In the genomic region with DNA sequence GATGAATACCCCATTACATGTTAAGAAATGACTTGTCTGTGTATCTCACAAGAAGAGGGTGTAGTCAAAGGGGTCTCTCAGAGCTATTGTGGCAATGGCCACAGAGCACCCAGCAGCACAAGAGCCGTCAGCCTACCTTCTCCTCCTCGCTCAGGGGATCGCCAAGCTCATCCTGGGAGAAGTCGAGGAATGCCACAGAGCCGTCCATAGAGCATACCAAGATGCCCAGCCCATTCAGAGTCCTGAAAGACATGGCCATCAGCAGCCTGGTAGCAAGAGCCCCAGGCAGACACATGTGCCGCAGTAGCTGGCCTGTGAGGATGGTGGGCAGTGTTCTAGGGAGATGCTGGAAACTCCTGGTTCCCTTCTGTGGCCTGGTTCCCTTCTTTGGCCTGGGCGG, we compare ENCODE assay signal across 1 cellular context.
TF ChIP-seq lines count a peak whose summit lies in the region.

No MANE protein-coding gene starts in this region.

TF ChIP-seq in K562, 482 proteins besides CTCF, POLR2A, EP300 and RAD21 (continued from another document):
- TF ChIP-seq MED1 (CRISPR knock-in tag; IDR thresholded peaks at IDR 0.05; ENCODE audit: borderline replicate concordance): no peak
- TF ChIP-seq WHSC1 (IDR thresholded peaks at IDR 0.05; ENCODE audit: low read length): peak; percentile 93
TF ChIP-seq in K562: peak in this region for 4.
